Comparison of ENCODE assay signal across 18 cellular contexts in the genomic region with DNA sequence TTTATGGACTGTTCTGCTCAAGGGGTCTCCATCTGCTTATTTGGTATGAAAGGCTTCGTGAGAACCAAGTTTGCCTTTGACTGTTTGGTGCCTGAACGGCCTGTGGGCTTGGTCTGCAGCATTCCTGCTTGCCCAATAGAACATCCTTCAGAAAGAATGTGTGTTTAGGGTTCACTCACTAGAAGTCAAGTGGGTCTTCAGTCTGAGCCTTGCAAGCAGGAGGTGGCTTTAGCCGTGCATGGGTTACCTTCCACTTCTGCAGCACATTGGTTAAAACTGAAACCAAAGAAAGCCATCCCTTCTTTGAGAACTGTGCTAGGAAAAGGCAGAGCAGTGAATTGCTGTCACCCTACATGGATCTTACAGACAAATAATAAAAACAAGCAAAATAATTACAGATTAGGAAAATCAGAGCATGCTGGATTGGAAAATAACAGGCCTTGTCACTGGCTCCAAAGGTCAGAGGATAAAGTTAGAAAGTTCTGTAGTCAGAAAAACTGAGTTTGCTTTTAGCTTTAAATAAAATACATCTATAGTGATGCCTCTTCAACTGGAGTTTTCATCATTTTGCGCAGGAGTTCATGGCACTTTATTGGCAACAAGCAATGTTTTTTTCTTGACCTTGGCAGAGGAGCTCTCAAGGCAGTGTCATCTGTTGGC. TPM values are rescaled to one million over a fixed set of nuclear protein-coding genes. Genes with fewer than 3 reads are reported as not detected.
"Had no signal": no experiment of that assay in that cellular context is flagged by ENCODE, and none has a peak within 500 bp of the region (broad histone marks: within the 10 kb centered on the region; RNA-seq: fewer than 3 reads in every experiment).

No MANE protein-coding gene starts in this region.

- H3K36me3 ChIP-seq: adrenal gland, cardiac muscle cell, neutrophil, transverse colon had no signal

- H3K9me3 Mint-ChIP-seq: activated CD4-positive, alpha-beta memory T cell treated with anti-CD3 and anti-CD28 coated beads, Interleukin-2, amount 10 ng/mL, durations not matched to agents 7 days and 5 days; activated T-cell treated with anti-CD3 and anti-CD28 coated beads, Interleukin-2, amount 50 U/mL, for 4 hours; stimulated activated naive B cell treated with anti-CD40 and anti-IgM and Interleukin-4, amounts not matched to agents 10 μg/mL and 1 μg/mL and 100 μg/mL, for 72 hours; WTC11 had no signal

- H3K27ac Mint-ChIP-seq: activated CD4-positive, alpha-beta memory T cell treated with anti-CD3 and anti-CD28 coated beads, Interleukin-2, amount 10 ng/mL, durations not matched to agents 7 days and 5 days; naive B cell; stimulated activated naive B cell treated with anti-CD40 and anti-IgM and Interleukin-4, amounts not matched to agents 10 μg/mL and 1 μg/mL and 100 μg/mL, for 72 hours; T-helper 17 cell; WTC11 had no signal

- H3K4me3 Mint-ChIP-seq: activated CD4-positive, alpha-beta memory T cell treated with anti-CD3 and anti-CD28 coated beads, Interleukin-2, amount 10 ng/mL, durations not matched to agents 7 days and 5 days; activated T-cell treated with anti-CD3 and anti-CD28 coated beads, Interleukin-2, amount 50 U/mL, for 4 hours; naive B cell; stimulated activated naive B cell treated with anti-CD40 and anti-IgM and Interleukin-4, amounts not matched to agents 10 μg/mL and 1 μg/mL and 100 μg/mL, for 72 hours; T-helper 17 cell; WTC11 had no signal

- H3K4me3 ChIP-seq: adrenal gland, cardiac muscle cell, transverse colon had no signal

- H3K9me3 ChIP-seq: adrenal gland, neutrophil, transverse colon had no signal

- H3K27ac ChIP-seq: adrenal gland, cardiac muscle cell, epithelial cell of prostate, neutrophil, transverse colon had no signal

- H3K27me3 ChIP-seq: adrenal gland, neutrophil, transverse colon had no signal

- H3K4me1 ChIP-seq: adrenal gland had no signal

- H3K36me3 Mint-ChIP-seq: naive B cell; stimulated activated naive B cell treated with anti-CD40 and anti-IgM and Interleukin-4, amounts not matched to agents 10 μg/mL and 1 μg/mL and 100 μg/mL, for 72 hours had no signal

- DNase-seq: activated CD4-positive, alpha-beta memory T cell treated with anti-CD3 and anti-CD28 coated beads, Interleukin-2, amount 10 ng/mL, durations not matched to agents 7 days and 5 days; activated CD4-positive, alpha-beta T cell treated with anti-CD3 and anti-CD28 coated beads for 4 hours; activated effector memory CD4-positive, alpha-beta T cell treated with Interleukin-2 at 50 U/mL for 16 hours; activated naive CD4-positive, alpha-beta T cell treated with anti-CD3 and anti-CD28 coated beads, Interleukin-2, amount 50 U/mL, for 16 hours; activated T-cell treated with anti-CD3 and anti-CD28 coated beads, Interleukin-2, amount 50 U/mL, for 4 hours; adrenal gland; foreskin melanocyte; head of caudate nucleus; left cardiac atrium; naive B cell; stimulated activated CD4-positive, alpha-beta T cell treated with anti-CD3 and anti-CD28 coated beads, Interleukin-2, amount 100 ng/mL, for 48 hours; stimulated activated naive B cell treated with anti-CD40 and anti-IgM and Interleukin-4, amounts not matched to agents 10 μg/mL and 1 μg/mL and 100 μg/mL, for 72 hours; T-helper 17 cell; transverse colon had no signal

- H3K27me3 Mint-ChIP-seq: activated CD4-positive, alpha-beta memory T cell treated with anti-CD3 and anti-CD28 coated beads, Interleukin-2, amount 10 ng/mL, durations not matched to agents 7 days and 5 days had no signal

- ATAC-seq: activated T-cell treated with anti-CD3 and anti-CD28 coated beads, Interleukin-2, amount 50 U/mL, for 4 hours; left cardiac atrium; stimulated activated naive B cell treated with anti-CD40 and anti-IgM and Interleukin-4, amounts not matched to agents 10 μg/mL and 1 μg/mL and 100 μg/mL, for 72 hours; T-helper 17 cell; WTC11 had no signal

- H3K4me1 Mint-ChIP-seq: activated CD4-positive, alpha-beta memory T cell treated with anti-CD3 and anti-CD28 coated beads, Interleukin-2, amount 10 ng/mL, durations not matched to agents 7 days and 5 days; naive B cell; stimulated activated naive B cell treated with anti-CD40 and anti-IgM and Interleukin-4, amounts not matched to agents 10 μg/mL and 1 μg/mL and 100 μg/mL, for 72 hours; T-helper 17 cell had no signal

RNA-seq across cellular contexts. Expression of gene WWC1, which starts 16.6 kb away (rescaled TPM):
- total RNA-seq: activated CD4-positive, alpha-beta memory T cell treated with anti-CD3 and anti-CD28 coated beads, Interleukin-2, amount 10 ng/mL, durations not matched to agents 7 days and 5 days had no signal
